In genomic region chr15:57213783-57214366, GRCh38 we compare ENCODE assay signal across 8 cellular contexts.
DNase-seq lines count a peak whose midpoint lies in the region; ATAC-seq, FAIRE-seq and TF ChIP-seq lines count a peak whose summit lies in the region.

No MANE protein-coding gene starts in this region.

- H3K36me3 ChIP-seq in heart left ventricle (no peaks in the 10 kb centered on the region), smooth muscle cell (ENCODE audit: low read depth) (no peaks in the 10 kb centered on the region)

- TF ChIP-seq POLR2A in heart left ventricle (IDR thresholded peaks at IDR 0.05): no peak

- no peaks in the 10 kb centered on the region for H3K27me3 Mint-ChIP-seq in T-helper 17 cell

- H3K4me2 ChIP-seq in smooth muscle cell: peak overlapping the region; percentile 78

- H3K79me2 ChIP-seq in smooth muscle cell (ENCODE audit: low read depth): peaks cover 56% of the 10 kb centered on the region

- H3K36me3 Mint-ChIP-seq in T-helper 17 cell (ENCODE audit: low read depth): peaks cover 4% of the 10 kb centered on the region

- H3K9ac ChIP-seq in smooth muscle cell (ENCODE audit: low read depth): no peak overlapping the region

- no peak overlapping the region for H3K27ac ChIP-seq in heart left ventricle
- H3K27ac ChIP-seq in smooth muscle cell (ENCODE audit: low read depth): peak overlapping the region; percentile 81

- H3K9me3 ChIP-seq in T-helper 17 cell (ENCODE audit: control insufficient read depth, low read length, poor library complexity, severe bottlenecking) (no peaks in the 10 kb centered on the region), heart left ventricle (no peaks in the 10 kb centered on the region), smooth muscle cell (replicated peaks; ENCODE audit: low read depth) (no peaks in the 10 kb centered on the region)

- TF ChIP-seq CTCF in GM10266 (IDR thresholded peaks at IDR 0.05; ENCODE audit: control insufficient read depth, insufficient read depth, low read depth, missing control alignments) (peak; percentile 51), LNCAP (IDR thresholded peaks at IDR 0.05) (peak; percentile 64), heart left ventricle (IDR thresholded peaks at IDR 0.05) (peak; percentile 30 to 73 (median 64)), smooth muscle cell (IDR thresholded peaks at IDR 0.05; ENCODE audit: borderline replicate concordance, insufficient read depth, poor library complexity, severe bottlenecking) (peak; percentile 44)

- H3K4me1 Mint-ChIP-seq in T-helper 17 cell: peaks cover 22% of the 10 kb centered on the region

- peaks cover 5% of the 10 kb centered on the region for H4K20me1 ChIP-seq in smooth muscle cell (ENCODE audit: low read depth)

- no peaks in the 10 kb centered on the region for H3K27me3 ChIP-seq in heart left ventricle
- H3K27me3 ChIP-seq in smooth muscle cell (ENCODE audit: low read depth): no peaks in the 10 kb centered on the region

- H3K4me1 ChIP-seq in heart left ventricle (peaks cover 0 to 68% (median 22%) of the 10 kb centered on the region in 12 donors), smooth muscle cell (ENCODE audit: low read depth) (peaks cover 54% of the 10 kb centered on the region)

- peak overlapping the region; percentile 16 for H3K27ac Mint-ChIP-seq in T-helper 17 cell

- peaks cover 16% of the 10 kb centered on the region for H3F3A ChIP-seq in smooth muscle cell (ENCODE audit: low read depth)

- no peak for FAIRE-seq in frontal cortex (lab: Jason Lieb, UNC)

- H3K4me3 Mint-ChIP-seq in T-helper 17 cell: no peak overlapping the region

- intact Hi-C loops in heart left ventricle (cut with DNase I): loop anchor here (2.0 to 10.0 kb wide), 9 partner anchors 62 to 719 kb away; partner anchors contain the start of gene TCF12 (in 3 of the 10)

- ATAC-seq in T-helper 17 cell (peak; percentile 39), heart left ventricle (peak; percentile 47 to 68 (median 60)), HG03045 (IDR thresholded peaks at IDR 0.05; ENCODE audit: unreplicated experiment) (no peak)
- ATAC-seq in activated CD4-positive, CD25-positive, alpha-beta regulatory T cell treated with anti-CD3 and anti-CD28 coated beads, Interleukin-2, amount 50 U/mL, for 24 hours: no peak

- H2AFZ ChIP-seq in smooth muscle cell (ENCODE audit: low read depth): no peak overlapping the region

- H3K4me3 ChIP-seq in heart left ventricle (no peak overlapping the region), smooth muscle cell (no peak overlapping the region)

- no peak for DNase-seq in GM10266 (ENCODE audit: extremely low spot score)
- DNase-seq in T-helper 17 cell: no peak
- DNase-seq in heart left ventricle: no peak
- DNase-seq in smooth muscle cell (lab: John Stamatoyannopoulos, UW; ENCODE audit: unreplicated experiment): no peak
- DNase-seq in frontal cortex (ENCODE audit: low spot score in 2 of 2): no peak

- 47 to 60% (median 50%) methylated on average over 6 of the region's 6 CpGs for WGBS in heart left ventricle, 4 donors
- WGBS in smooth muscle cell (ENCODE audit: low lambda C conversion rate): 69% methylated on average over 6 of the region's 6 CpGs

Comparison
In these comparisons a context has a peak if more than half of its experiments do, and no peak if none do; other contexts are left out.
1. ATAC-seq: peak in T-helper 17 cell (single experiment) and heart left ventricle (4 of 4); none in HG03045 (single experiment) and activated CD4-positive, CD25-positive, alpha-beta regulatory T cell treated with anti-CD3 and anti-CD28 coated beads, Interleukin-2, amount 50 U/mL, for 24 hours (0 of 2).
2. Peak in every context shown above with its lines, with median percentiles within 50 percentile points of each other: CTCF ChIP-seq.